Comparison of ENCODE assay signal across 18 cellular contexts in the genomic region with DNA sequence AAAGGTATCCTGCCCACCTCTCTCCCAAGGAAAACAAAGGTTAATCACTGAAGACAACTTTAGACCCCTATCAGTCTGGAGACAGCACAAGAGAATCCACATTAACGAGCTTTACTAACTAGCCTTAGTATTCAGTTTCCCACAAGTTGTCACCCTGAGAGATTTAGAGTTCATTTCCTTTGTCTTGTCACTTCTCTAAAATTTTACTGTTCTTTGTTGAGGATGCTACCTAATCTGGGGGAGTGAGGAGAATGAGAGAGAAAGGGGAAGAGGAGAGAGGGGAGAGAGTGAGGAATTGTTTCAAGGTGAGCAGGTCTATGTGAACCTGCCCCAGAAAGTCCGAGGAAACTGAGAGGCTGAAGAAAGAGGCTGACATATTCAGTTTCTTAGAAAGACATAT. TPM values are rescaled to one million over a fixed set of nuclear protein-coding genes. Genes with fewer than 3 reads are reported as not detected.
DNase-seq lines count a peak whose midpoint lies in the region; ATAC-seq, FAIRE-seq and TF ChIP-seq lines count a peak whose summit lies in the region.
"Had no signal": no experiment of that assay in that cellular context is flagged by ENCODE, and none has a peak within 500 bp of the region (broad histone marks: within the 10 kb centered on the region; RNA-seq: fewer than 3 reads in every experiment).

No MANE protein-coding gene starts in this region.

- H3K9me3 ChIP-seq in SU-DHL-6 (ENCODE audit: insufficient read depth, low read length) (no peaks in the 10 kb centered on the region), body of pancreas (no peaks in the 10 kb centered on the region)
- H3K9me3 ChIP-seq: ovary, vagina had no signal

- H3K36me3 ChIP-seq in SU-DHL-6 (ENCODE audit: low read length) (no peaks in the 10 kb centered on the region), body of pancreas (replicated peaks in 1 of 2; ENCODE audit: insufficient read depth in 1 of 2, low read depth in 2 of 2) (no peaks in the 10 kb centered on the region)
- H3K36me3 ChIP-seq: ovary had no signal

- H3K27me3 Mint-ChIP-seq in memory B cell: no peaks in the 10 kb centered on the region

- H3K27ac ChIP-seq in C4-2B (peak overlapping the region; percentile 59; the same call in 1 of the 2 replicates), SU-DHL-6 (ENCODE audit: low read depth, low read length) (no peak overlapping the region), body of pancreas (no peak overlapping the region)
- H3K27ac ChIP-seq: ovary, RWPE1, vagina had no signal

- H3K4me1 Mint-ChIP-seq in memory B cell: peaks cover 15% of the 10 kb centered on the region
- H3K4me1 Mint-ChIP-seq: WTC11 had no signal

- H3K79me2 ChIP-seq in SU-DHL-6 (ENCODE audit: insufficient read depth, low read length): no peaks in the 10 kb centered on the region

- H3K4me2 ChIP-seq in SU-DHL-6 (ENCODE audit: low read depth, low read length, poor library complexity, severe bottlenecking): peak overlapping the region; percentile 54

- TF ChIP-seq POLR2A in GM12892 (IDR thresholded peaks at IDR 0.05; ENCODE audit: low read depth, low read length): no peak
- no peak for TF ChIP-seq POLR2A in body of pancreas (IDR thresholded peaks at IDR 0.05)

- peak overlapping the region; percentile 42 for H3K27ac Mint-ChIP-seq in memory B cell
- H3K27ac Mint-ChIP-seq: HFFc6, WTC11 had no signal

- DNase-seq in GM12892 (ENCODE audit: insufficient read length): no peak
- no peak for DNase-seq in memory B cell (ENCODE audit: low spot score in 2 of 2)
- DNase-seq in body of pancreas: no peak
- DNase-seq: GF-D8, HFFc6, NCI-H1694 treated with DMSO at 0.1 percent for 48 hours, NCI-H345, ovary, T-helper 1 cell had no signal

- intact Hi-C loops in body of pancreas (cut with DNase I): no loop called here

- H3K9ac ChIP-seq in SU-DHL-6 (ENCODE audit: low read length): no peak overlapping the region

- H3K9me3 Mint-ChIP-seq in memory B cell: no peaks in the 10 kb centered on the region
- H3K9me3 Mint-ChIP-seq: HFFc6, WTC11 had no signal

- H3K36me3 Mint-ChIP-seq in memory B cell: peaks cover 13% of the 10 kb centered on the region
- H3K36me3 Mint-ChIP-seq: WTC11 had no signal

- peak overlapping the region; percentile 18 for H2AFZ ChIP-seq in SU-DHL-6 (ENCODE audit: low read depth, low read length, severe bottlenecking)

- no peaks in the 10 kb centered on the region for H4K20me1 ChIP-seq in SU-DHL-6 (ENCODE audit: low read depth, low read length)

- no peak for ATAC-seq in memory B cell (ENCODE audit: low read depth)
- no peak for ATAC-seq in HG02571 (IDR thresholded peaks at IDR 0.05; ENCODE audit: unreplicated experiment)
- no peak for ATAC-seq in HG03108 (IDR thresholded peaks at IDR 0.05; ENCODE audit: unreplicated experiment)
- ATAC-seq in body of pancreas: no peak
- ATAC-seq: sciatic nerve, WTC11 had no signal

- H3F3A ChIP-seq in SU-DHL-6 (ENCODE audit: insufficient read depth): no peaks in the 10 kb centered on the region

- no peaks in the 10 kb centered on the region for H3K27me3 ChIP-seq in SU-DHL-6 (ENCODE audit: low read length)
- no peaks in the 10 kb centered on the region for H3K27me3 ChIP-seq in body of pancreas
- H3K27me3 ChIP-seq: ovary, vagina had no signal

- H3K9me2 ChIP-seq in SU-DHL-6 (replicated peaks; ENCODE audit: insufficient read depth, low read length): no peaks in the 10 kb centered on the region

- FAIRE-seq in GM12892 (lab: Jason Lieb, UNC): peak; percentile 36
- FAIRE-seq: HTR-8/SVneo had no signal

- TF ChIP-seq CTCF in C4-2B (conservative IDR thresholded peaks at IDR 0.05) (no peak), SU-DHL-6 (IDR thresholded peaks at IDR 0.05; ENCODE audit: insufficient read depth, low read length, poor library complexity, severe bottlenecking) (no peak), body of pancreas (IDR thresholded peaks at IDR 0.05) (no peak)

- WGBS in body of pancreas, 2 donors: 83 to 92% methylated on average over 2 of the region's 2 CpGs

- no peak overlapping the region for H3K4me3 ChIP-seq in SU-DHL-6 (ENCODE audit: insufficient read depth, low read length, poor library complexity, severe bottlenecking)
- H3K4me3 ChIP-seq in body of pancreas: no peak overlapping the region
- H3K4me3 ChIP-seq: ovary, vagina had no signal

- no peak overlapping the region for H3K4me3 Mint-ChIP-seq in memory B cell
- H3K4me3 Mint-ChIP-seq: HFFc6, WTC11 had no signal

- H3K4me1 ChIP-seq in body of pancreas: no peaks in the 10 kb centered on the region
- H3K4me1 ChIP-seq: vagina had no signal

RNA-seq across cellular contexts. Expression of a gene that starts 28.4 kb away (rescaled TPM):
- polyA plus RNA-seq in GM12892 (2012; ENCODE audit: missing spikeins): 19.7 TPM
- total RNA-seq in body of pancreas: 10 to 100 TPM; 12.5 to 52.4 TPM

RNA-seq across cellular contexts. Expression of a gene that starts 28.5 kb away (rescaled TPM):
- polyA plus RNA-seq in GM12892 (2012; ENCODE audit: missing spikeins): 607 TPM
- total RNA-seq in body of pancreas: 10 to 100 TPM; 51.4 to 62.8 TPM
